ENCODE assay signal across 18 cellular contexts in genomic region chr17:61149862-61150362, GRCh38.
DNase-seq lines count a peak whose midpoint lies in the region; ATAC-seq and TF ChIP-seq lines count a peak whose summit lies in the region.
"Had no signal": no experiment of that assay in that cellular context is flagged by ENCODE, and none has a peak within 500 bp of the region (broad histone marks: within the 10 kb centered on the region; RNA-seq: fewer than 3 reads in every experiment).

No MANE protein-coding gene starts in this region.

- DNase-seq in NCI-H2029 treated with DMSO at 0.1 percent for 48 hours (lab: John Stamatoyannopoulos, UW) (peak; percentile 51), NCI-H2029 (lab: John Stamatoyannopoulos, UW) (no peak), HuH-7 (ENCODE audit: low spot score) (peak; percentile 69), NCI-H510A (lab: John Stamatoyannopoulos, UW) (peak; percentile 28), immature natural killer cell (no peak), osteoblast (ENCODE audit: insufficient read length, low spot score, missing footprints) (no peak), DMS53 treated with DMSO at 0.1 percent for 48 hours (lab: John Stamatoyannopoulos, UW; ENCODE audit: unreplicated experiment) (no peak)
- DNase-seq: activated naive CD8-positive, alpha-beta T cell treated with anti-CD3 and anti-CD28 coated beads, Interleukin-2, amount 10 ng/mL, durations not matched to agents 7 days and 5 days; activated T-cell treated with anti-CD3 and anti-CD28 coated beads for 4 hours; CD8-positive, alpha-beta memory T cell; central memory CD4-positive, alpha-beta T cell; effector memory CD8-positive, alpha-beta T cell; foreskin keratinocyte; Peyer's patch; stimulated activated naive B cell treated with anti-CD40 and anti-IgM and Interleukin-4, amounts not matched to agents 10 μg/mL and 1 μg/mL and 100 μg/mL, for 72 hours; upper lobe of left lung had no signal

- no peak for ATAC-seq in HG02870 (IDR thresholded peaks at IDR 0.05; ENCODE audit: unreplicated experiment)
- ATAC-seq: effector memory CD8-positive, alpha-beta T cell; foreskin keratinocyte; stimulated activated naive B cell treated with anti-CD40 and anti-IgM and Interleukin-4, amounts not matched to agents 10 μg/mL and 1 μg/mL and 100 μg/mL, for 72 hours had no signal

- no peaks in the 10 kb centered on the region for H3K9me3 ChIP-seq in osteoblast (ENCODE audit: low read depth, low read length)
- H3K9me3 ChIP-seq: Peyer's patch, upper lobe of left lung had no signal

- H2AFZ ChIP-seq in osteoblast (ENCODE audit: low read length), result no peak overlapping the region

- no peak overlapping the region for H3K4me2 ChIP-seq in osteoblast (ENCODE audit: insufficient read depth, low read length)

- H3K27ac ChIP-seq in osteoblast (ENCODE audit: low read depth, low read length), result no peak overlapping the region
- H3K27ac ChIP-seq: 22Rv1, foreskin keratinocyte, Peyer's patch had no signal

- TF ChIP-seq CTCF in osteoblast (IDR thresholded peaks at IDR 0.05; ENCODE audit: extremely low read depth, low read depth, low read length), result no peak

- peaks cover 2 to 5% (median 2%) of the 10 kb centered on the region in 3 donors for H3K27me3 Mint-ChIP-seq in immature natural killer cell (ENCODE audit: low read depth in 3 of 3)
- H3K27me3 Mint-ChIP-seq: effector memory CD8-positive, alpha-beta T cell; stimulated activated naive B cell treated with anti-CD40 and anti-IgM and Interleukin-4, amounts not matched to agents 10 μg/mL and 1 μg/mL and 100 μg/mL, for 72 hours had no signal

- peak overlapping the region in 3 of 5 donors; percentile 5 to 22 (median 8) for H3K4me3 Mint-ChIP-seq in immature natural killer cell
- H3K4me3 Mint-ChIP-seq: activated naive CD8-positive, alpha-beta T cell treated with anti-CD3 and anti-CD28 coated beads, Interleukin-2, amount 10 ng/mL, durations not matched to agents 7 days and 5 days; CD8-positive, alpha-beta memory T cell; effector memory CD8-positive, alpha-beta T cell; stimulated activated naive B cell treated with anti-CD40 and anti-IgM and Interleukin-4, amounts not matched to agents 10 μg/mL and 1 μg/mL and 100 μg/mL, for 72 hours had no signal

- no peaks in the 10 kb centered on the region for H3K9me3 Mint-ChIP-seq in immature natural killer cell
- H3K9me3 Mint-ChIP-seq: CD8-positive, alpha-beta memory T cell; effector memory CD8-positive, alpha-beta T cell had no signal

- no peak overlapping the region for H3K4me3 ChIP-seq in osteoblast (ENCODE audit: insufficient read depth, low read length)
- H3K4me3 ChIP-seq: Peyer's patch, upper lobe of left lung had no signal

- H3K36me3 ChIP-seq in osteoblast (ENCODE audit: insufficient read depth, low read length), result no peaks in the 10 kb centered on the region
- H3K36me3 ChIP-seq: Peyer's patch, upper lobe of left lung had no signal

- H3K4me1 Mint-ChIP-seq in immature natural killer cell, result peaks cover 31 to 38% of the 10 kb centered on the region in 2 donors

- H3K27ac Mint-ChIP-seq in immature natural killer cell, result peak overlapping the region in 5 of 6 donors; percentile 11 to 61 (median 49)
- H3K27ac Mint-ChIP-seq: activated naive CD8-positive, alpha-beta T cell treated with anti-CD3 and anti-CD28 coated beads, Interleukin-2, amount 10 ng/mL, durations not matched to agents 7 days and 5 days; stimulated activated naive B cell treated with anti-CD40 and anti-IgM and Interleukin-4, amounts not matched to agents 10 μg/mL and 1 μg/mL and 100 μg/mL, for 72 hours had no signal

- H3K79me2 ChIP-seq in osteoblast (ENCODE audit: insufficient read depth, low read length), result no peaks in the 10 kb centered on the region

- no peaks in the 10 kb centered on the region for H4K20me1 ChIP-seq in osteoblast (ENCODE audit: insufficient read depth, low read length)

- peaks cover 3% of the 10 kb centered on the region for H3K4me1 ChIP-seq in osteoblast (ENCODE audit: insufficient read depth, low read length)
- H3K4me1 ChIP-seq: foreskin keratinocyte had no signal

- H3K36me3 Mint-ChIP-seq in immature natural killer cell, result peaks cover 0 to 4% (median 0%) of the 10 kb centered on the region in 3 donors
- H3K36me3 Mint-ChIP-seq: stimulated activated naive B cell treated with anti-CD40 and anti-IgM and Interleukin-4, amounts not matched to agents 10 μg/mL and 1 μg/mL and 100 μg/mL, for 72 hours had no signal

- no peaks in the 10 kb centered on the region for H3K27me3 ChIP-seq in osteoblast (ENCODE audit: insufficient read depth, low read length)
- H3K27me3 ChIP-seq: foreskin keratinocyte, Peyer's patch, upper lobe of left lung had no signal

Comparison
In these comparisons a context has a peak if more than half of its experiments do, and no peak if none do; other contexts are left out.
1. DNase-seq: peak in NCI-H2029 treated with DMSO at 0.1 percent for 48 hours (single experiment), HuH-7 (single experiment) and NCI-H510A (single experiment); none in NCI-H2029 (single experiment), immature natural killer cell (0 of 3), osteoblast (single experiment) and DMS53 treated with DMSO at 0.1 percent for 48 hours (single experiment).